11 cellular contexts compared by ENCODE assay signal in the genomic region with DNA sequence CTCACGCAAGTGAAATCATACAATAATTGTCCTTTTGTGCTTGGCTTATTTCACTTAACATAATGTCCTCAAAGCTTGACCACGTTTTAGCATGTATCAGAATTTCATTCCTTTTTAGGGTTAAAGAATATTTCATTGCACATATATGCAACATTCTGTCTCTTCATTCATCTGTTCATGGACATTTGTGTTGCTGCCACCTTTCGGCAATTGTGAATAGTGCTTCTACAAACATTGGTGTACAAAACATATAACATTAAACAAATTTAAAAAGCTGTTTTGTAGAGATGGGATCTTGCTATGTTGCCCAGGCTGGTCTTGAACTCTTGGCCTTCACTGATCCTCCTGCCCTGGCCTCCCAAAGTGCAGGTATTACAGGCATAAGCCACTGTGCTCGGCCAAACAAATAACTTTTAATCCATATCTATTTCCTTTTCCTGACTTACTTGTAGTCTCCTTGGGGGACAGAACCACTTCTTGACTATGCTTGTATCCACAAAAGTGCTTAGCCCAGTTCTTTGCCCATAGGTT.
DNase-seq lines count a peak whose midpoint lies in the region; ATAC-seq and TF ChIP-seq lines count a peak whose summit lies in the region.
"Had no signal": no experiment of that assay in that cellular context is flagged by ENCODE, and none has a peak within 500 bp of the region (broad histone marks: within the 10 kb centered on the region; RNA-seq: fewer than 3 reads in every experiment).

No MANE protein-coding gene starts in this region.

- no peak overlapping the region for H3K4me3 ChIP-seq in astrocyte of the cerebellum (ENCODE audit: low read depth, low read length)
- H3K4me3 ChIP-seq in retinal pigment epithelial cell (ENCODE audit: low read length), result no peak overlapping the region

- TF ChIP-seq CTCF in astrocyte of the cerebellum (IDR thresholded peaks at IDR 0.05; ENCODE audit: low read depth, low read length, missing control alignments) (peak; percentile 3), retinal pigment epithelial cell (conservative IDR thresholded peaks at IDR 0.05; ENCODE audit: low read depth, low read length) (peak; percentile 26)

- no peak for TF ChIP-seq EP300 in Ishikawa (IDR thresholded peaks at IDR 0.05; ENCODE audit: borderline replicate concordance)

- ATAC-seq in HG03378 (IDR thresholded peaks at IDR 0.05; ENCODE audit: unreplicated experiment), result no peak
- ATAC-seq in HG02623 (IDR thresholded peaks at IDR 0.05; ENCODE audit: unreplicated experiment), result no peak
- no peak for ATAC-seq in HG02938 (IDR thresholded peaks at IDR 0.05; ENCODE audit: unreplicated experiment)
- ATAC-seq: activated CD8-positive, alpha-beta T cell treated with anti-CD3 and anti-CD28 coated beads for 36 hours had no signal

- peak; percentile 50 for TF ChIP-seq RAD21 in Ishikawa (IDR thresholded peaks at IDR 0.05; ENCODE audit: low read depth)

- DNase-seq in NCI-H82 (lab: John Stamatoyannopoulos, UW) (peak; percentile 57), NCI-H82 treated with DMSO at 0.1 percent for 48 hours (lab: John Stamatoyannopoulos, UW; ENCODE audit: unreplicated experiment) (no peak), astrocyte of the cerebellum (ENCODE audit: low read depth) (no peak), retinal pigment epithelial cell (ENCODE audit: low read depth) (no peak)
- DNase-seq: activated CD8-positive, alpha-beta T cell treated with anti-CD3 and anti-CD28 coated beads for 36 hours; COR-L47; NCI-H1048 had no signal

- in situ Hi-C loops in astrocyte of the cerebellum (cut with HindIII; ENCODE audit: low sequenced_read_pairs), result no loop called here

TF ChIP-seq in Ishikawa, 13 proteins besides CTCF, POLR2A, EP300 and RAD21:
- no peak for TF ChIP-seq EGR1 (IDR thresholded peaks at IDR 0.05)
- no peak for TF ChIP-seq REST (IDR thresholded peaks at IDR 0.05; ENCODE audit: low read depth)
- TF ChIP-seq CEBPB (IDR thresholded peaks at IDR 0.05), result no peak
- TF ChIP-seq TCF12 (IDR thresholded peaks at IDR 0.05; ENCODE audit: low read depth), result no peak
- TF ChIP-seq ZBTB7A (IDR thresholded peaks at IDR 0.05; ENCODE audit: low read depth), result no peak
- TF ChIP-seq, protein P1, sequence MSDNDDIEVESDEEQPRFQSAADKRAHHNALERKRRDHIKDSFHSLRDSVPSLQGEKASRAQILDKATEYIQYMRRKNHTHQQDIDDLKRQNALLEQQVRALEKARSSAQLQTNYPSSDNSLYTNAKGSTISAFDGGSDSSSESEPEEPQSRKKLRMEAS (IDR thresholded peaks at IDR 0.05), result no peak
- TF ChIP-seq CREB1 (IDR thresholded peaks at IDR 0.05; ENCODE audit: low read depth), result no peak
- no peak for TF ChIP-seq NFIC (IDR thresholded peaks at IDR 0.05)
- no peak for TF ChIP-seq USF1 (IDR thresholded peaks at IDR 0.05)
- TF ChIP-seq TAF1 (IDR thresholded peaks at IDR 0.05; ENCODE audit: low read depth), result no peak
- TF ChIP-seq FOXM1 (IDR thresholded peaks at IDR 0.05; ENCODE audit: borderline replicate concordance, low read depth), result no peak
- TF ChIP-seq YY1 (IDR thresholded peaks at IDR 0.05; ENCODE audit: low read depth), result no peak
